3 cellular contexts compared by ENCODE assay signal in the genomic region with DNA sequence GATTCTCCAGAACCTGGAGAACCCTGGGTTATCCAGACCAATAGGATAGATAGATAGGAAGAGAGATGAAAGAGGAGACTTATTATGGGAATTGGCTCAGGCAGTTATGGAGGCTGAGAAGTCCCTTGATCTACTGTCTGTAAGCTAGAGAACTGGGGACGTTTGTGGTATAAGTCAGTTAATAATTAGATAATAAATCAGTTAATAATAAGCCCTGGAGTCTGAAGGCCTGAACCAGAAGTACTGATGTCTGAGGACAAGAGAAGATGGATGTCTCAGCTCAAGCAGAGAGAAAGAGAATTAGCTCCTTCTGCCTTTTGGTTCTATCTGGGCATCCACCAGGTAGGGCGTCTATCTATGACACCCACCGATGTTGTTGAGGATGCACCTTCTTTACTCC.
"Had no signal": no experiment of that assay in that cellular context is flagged by ENCODE, and none has a peak within 500 bp of the region (broad histone marks: within the 10 kb centered on the region; RNA-seq: fewer than 3 reads in every experiment).

No MANE protein-coding gene starts in this region.

- ATAC-seq: GM12878 had no signal

- DNase-seq: GDM1, GF-D8 had no signal

- H3K4me3 ChIP-seq: GM12878 had no signal
